14 cellular contexts compared by ENCODE assay signal in the genomic region with DNA sequence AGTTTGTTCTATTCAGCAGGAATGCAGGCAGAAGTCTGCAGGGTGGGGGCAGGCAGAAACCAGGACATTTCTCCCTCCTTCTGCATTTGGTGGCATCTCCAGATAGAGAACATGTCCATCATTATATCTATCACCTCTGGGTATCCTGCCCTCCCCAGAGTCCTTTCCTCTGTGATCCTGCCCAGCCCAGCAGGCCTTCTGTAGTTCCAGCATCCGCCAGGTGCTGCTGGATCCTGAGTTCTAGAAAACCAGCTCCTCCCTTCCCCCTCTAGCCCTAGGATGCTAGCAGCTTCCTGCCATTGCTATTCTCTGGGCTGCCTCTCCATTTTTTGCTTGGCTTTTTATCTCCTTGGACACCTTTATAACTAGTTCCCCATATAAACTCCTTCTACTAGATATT.
A peak's percentile ranks its signal among the peaks of the same experiment; 100 is the strongest.
DNase-seq lines count a peak whose midpoint lies in the region; ATAC-seq and TF ChIP-seq lines count a peak whose summit lies in the region.
"Had no signal": no experiment of that assay in that cellular context is flagged by ENCODE, and none has a peak within 500 bp of the region (broad histone marks: within the 10 kb centered on the region; RNA-seq: fewer than 3 reads in every experiment).

No MANE protein-coding gene starts in this region.

- no peaks in the 10 kb centered on the region for H3K9me3 Mint-ChIP-seq in GM23338
- H3K9me3 Mint-ChIP-seq in WTC11 = no peaks in the 10 kb centered on the region
- H3K9me3 Mint-ChIP-seq: H9 had no signal

- no peaks in the 10 kb centered on the region for H3F3A ChIP-seq in GM23338 (replicated peaks; ENCODE audit: low read depth)

- peak overlapping the region; percentile 36 for H2BK120ac ChIP-seq in trophoblast cell (ENCODE audit: insufficient read depth, low read length, poor library complexity)

- H3K4me3 ChIP-seq in GM23338 = no peak overlapping the region
- no peak overlapping the region for H3K4me3 ChIP-seq in trophoblast cell (ENCODE audit: low read depth, low read length)

- ATAC-seq in GM23338 (peak; percentile 69), WTC11 (peak; percentile 70), HG03095 (IDR thresholded peaks at IDR 0.05; ENCODE audit: unreplicated experiment) (no peak), T-helper 17 cell (no peak)

- no peak overlapping the region for H3K23ac ChIP-seq in trophoblast cell (ENCODE audit: low read length)

- H3K18ac ChIP-seq in trophoblast cell (ENCODE audit: low read length) = no peak overlapping the region

- H3K9ac ChIP-seq in trophoblast cell (ENCODE audit: low read length) = no peak overlapping the region
- H3K9ac ChIP-seq: KMS-11 had no signal

- no peak overlapping the region for H2AFZ ChIP-seq in GM23338
- H2AFZ ChIP-seq in trophoblast cell (ENCODE audit: insufficient read depth, low read length, poor library complexity) = no peak overlapping the region

- POLR2A ChIA-PET in WTC11 (lab: Charles Lee) = no interaction called here

- no peaks in the 10 kb centered on the region for H3K79me2 ChIP-seq in GM23338 (replicated peaks; ENCODE audit: insufficient read depth)
- peaks cover 2% of the 10 kb centered on the region for H3K79me2 ChIP-seq in trophoblast cell (ENCODE audit: control insufficient read depth, insufficient read depth, low read length, poor library complexity)

- H3K4me2 ChIP-seq in GM23338 = no peak overlapping the region
- H3K4me2 ChIP-seq in trophoblast cell (ENCODE audit: low read length) = no peak overlapping the region
- H3K4me2 ChIP-seq: KMS-11 had no signal

- H3K4ac ChIP-seq in trophoblast cell (ENCODE audit: low read depth, low read length) = no peak overlapping the region

- TF ChIP-seq CTCF in GM23338 (conservative IDR thresholded peaks at IDR 0.05; ENCODE audit: low read depth in 2 of 2) = no peak
- TF ChIP-seq CTCF in WTC11 (IDR thresholded peaks at IDR 0.05) = no peak

- DNase-seq in GM23338 (ENCODE audit: low spot score) (peak; percentile 47), NCI-H345 treated with DMSO at 0.1 percent for 48 hours (lab: John Stamatoyannopoulos, UW; ENCODE audit: unreplicated experiment) (peak; percentile 19), WTC11 (ENCODE audit: low spot score) (no peak), trophoblast cell (no peak), T1000 (lab: John Stamatoyannopoulos, UW) (no peak), T-helper 17 cell (no peak)
- DNase-seq: CD4-positive, alpha-beta memory T cell; DMS153; GF-D8; H9 had no signal

- peak overlapping the region; percentile 55 for H2BK12ac ChIP-seq in trophoblast cell (ENCODE audit: low read length)

- H3K27me3 Mint-ChIP-seq in GM23338 (ENCODE audit: insufficient read depth, low read depth, poor library complexity) = peaks cover 2% of the 10 kb centered on the region
- no peaks in the 10 kb centered on the region for H3K27me3 Mint-ChIP-seq in WTC11 (ENCODE audit: low read depth)
- peaks cover 39% of the 10 kb centered on the region for H3K27me3 Mint-ChIP-seq in T-helper 17 cell
- H3K27me3 Mint-ChIP-seq: CD4-positive, alpha-beta memory T cell had no signal

- no CpG with 5 or more reads among the region's 1 CpG for WGBS in trophoblast cell (ENCODE audit: extremely low coverage, insufficient coverage, insufficient read length)

- H3K4me1 ChIP-seq in GM23338 (ENCODE audit: insufficient read depth) = peaks cover 14% of the 10 kb centered on the region
- H3K4me1 ChIP-seq in trophoblast cell (ENCODE audit: control insufficient read depth in 1 of 2, insufficient read depth in 2 of 2, low read length in 2 of 2) = peaks cover 37 to 53% of the 10 kb centered on the region in 2 experiments

- peak overlapping the region; percentile 11 for H4K8ac ChIP-seq in trophoblast cell (ENCODE audit: low read depth, low read length)

- CTCF ChIA-PET in WTC11 (lab: Charles Lee) = interaction anchor here (1.0 to 3.1 kb wide), 7 partner anchors 21 to 291 kb away, joined by 3 to 7 read pairs (median 3); no protein-coding TSS in a partner anchor

- no peaks in the 10 kb centered on the region for H4K20me1 ChIP-seq in GM23338 (replicated peaks; ENCODE audit: insufficient read depth)

- H3K79me1 ChIP-seq in trophoblast cell (ENCODE audit: low read length) = peaks cover 40% of the 10 kb centered on the region

- H3K27me3 ChIP-seq in GM23338 (ENCODE audit: insufficient read depth) (no peaks in the 10 kb centered on the region), trophoblast cell (ENCODE audit: insufficient read depth, low read length) (no peaks in the 10 kb centered on the region)

- H2AK5ac ChIP-seq in trophoblast cell (ENCODE audit: low read length) = no peak overlapping the region

- H3K27ac Mint-ChIP-seq in GM23338 (no peak overlapping the region), WTC11 (no peak overlapping the region), T-helper 17 cell (no peak overlapping the region)
- H3K27ac Mint-ChIP-seq: B cell; CD4-positive, alpha-beta memory T cell; H9 had no signal

- H3K4me3 Mint-ChIP-seq in GM23338 (no peak overlapping the region), WTC11 (no peak overlapping the region), T-helper 17 cell (no peak overlapping the region)
- H3K4me3 Mint-ChIP-seq: B cell; CD4-positive, alpha-beta memory T cell; H9 had no signal

- H4K12ac ChIP-seq in trophoblast cell (ENCODE audit: low read depth, low read length) = no peak overlapping the region

- peak overlapping the region; percentile 7 for H3K14ac ChIP-seq in trophoblast cell (ENCODE audit: low read length)

- no peaks in the 10 kb centered on the region for H3K36me3 ChIP-seq in GM23338 (ENCODE audit: insufficient read depth)
- peaks cover 0 to 3% of the 10 kb centered on the region in 2 experiments for H3K36me3 ChIP-seq in trophoblast cell (ENCODE audit: control insufficient read depth in 1 of 2, insufficient read depth in 2 of 2, low read length in 2 of 2)

- H3K27ac ChIP-seq in GM23338 (ENCODE audit: low read depth) (no peak overlapping the region), trophoblast cell (ENCODE audit: low read depth, low read length) (no peak overlapping the region)
- H3K27ac ChIP-seq: C4-2B, KMS-11 had no signal

- H3K36me3 Mint-ChIP-seq in GM23338 (ENCODE audit: low read depth) (no peaks in the 10 kb centered on the region), WTC11 (no peaks in the 10 kb centered on the region), T-helper 17 cell (ENCODE audit: low read depth) (no peaks in the 10 kb centered on the region)
- H3K36me3 Mint-ChIP-seq: CD4-positive, alpha-beta memory T cell had no signal

- 0 out of 2 replicates have a peak, but pooled peaks cover 4% of the 10 kb centered on the region for H3K9me2 ChIP-seq in GM23338 (ENCODE audit: insufficient read depth)

- peak overlapping the region; percentile 57 for H4K91ac ChIP-seq in trophoblast cell (ENCODE audit: low read depth, low read length)

- H2BK5ac ChIP-seq in trophoblast cell (ENCODE audit: low read depth, low read length, poor library complexity) = peak overlapping the region; percentile 22

- H3K9me3 ChIP-seq in trophoblast cell (ENCODE audit: insufficient read depth, low read depth, low read length) (no peaks in the 10 kb centered on the region), T-helper 17 cell (ENCODE audit: control insufficient read depth, low read length, poor library complexity, severe bottlenecking) (no peaks in the 10 kb centered on the region)

- peaks cover 22% of the 10 kb centered on the region for H3K4me1 Mint-ChIP-seq in GM23338
- peaks cover 21% of the 10 kb centered on the region for H3K4me1 Mint-ChIP-seq in WTC11
- H3K4me1 Mint-ChIP-seq in T-helper 17 cell = no peaks in the 10 kb centered on the region
- H3K4me1 Mint-ChIP-seq: B cell; CD4-positive, alpha-beta memory T cell had no signal

TF ChIP-seq in GM23338, 12 proteins besides CTCF, POLR2A, EP300 and RAD21 (continues in another document):
- TF ChIP-seq, protein P1, sequence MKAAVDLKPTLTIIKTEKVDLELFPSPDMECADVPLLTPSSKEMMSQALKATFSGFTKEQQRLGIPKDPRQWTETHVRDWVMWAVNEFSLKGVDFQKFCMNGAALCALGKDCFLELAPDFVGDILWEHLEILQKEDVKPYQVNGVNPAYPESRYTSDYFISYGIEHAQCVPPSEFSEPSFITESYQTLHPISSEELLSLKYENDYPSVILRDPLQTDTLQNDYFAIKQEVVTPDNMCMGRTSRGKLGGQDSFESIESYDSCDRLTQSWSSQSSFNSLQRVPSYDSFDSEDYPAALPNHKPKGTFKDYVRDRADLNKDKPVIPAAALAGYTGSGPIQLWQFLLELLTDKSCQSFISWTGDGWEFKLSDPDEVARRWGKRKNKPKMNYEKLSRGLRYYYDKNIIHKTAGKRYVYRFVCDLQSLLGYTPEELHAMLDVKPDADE (IDR thresholded peaks at IDR 0.05) = no peak
- TF ChIP-seq POLR2AphosphoS5 (IDR thresholded peaks at IDR 0.05; ENCODE audit: low read depth) = no peak
- TF ChIP-seq JUNB (IDR thresholded peaks at IDR 0.05; ENCODE audit: unreplicated experiment) = no peak

TF ChIP-seq in WTC11, 78 proteins besides CTCF, POLR2A, EP300 and RAD21 (continues in another document):
- TF ChIP-seq, protein P2, sequence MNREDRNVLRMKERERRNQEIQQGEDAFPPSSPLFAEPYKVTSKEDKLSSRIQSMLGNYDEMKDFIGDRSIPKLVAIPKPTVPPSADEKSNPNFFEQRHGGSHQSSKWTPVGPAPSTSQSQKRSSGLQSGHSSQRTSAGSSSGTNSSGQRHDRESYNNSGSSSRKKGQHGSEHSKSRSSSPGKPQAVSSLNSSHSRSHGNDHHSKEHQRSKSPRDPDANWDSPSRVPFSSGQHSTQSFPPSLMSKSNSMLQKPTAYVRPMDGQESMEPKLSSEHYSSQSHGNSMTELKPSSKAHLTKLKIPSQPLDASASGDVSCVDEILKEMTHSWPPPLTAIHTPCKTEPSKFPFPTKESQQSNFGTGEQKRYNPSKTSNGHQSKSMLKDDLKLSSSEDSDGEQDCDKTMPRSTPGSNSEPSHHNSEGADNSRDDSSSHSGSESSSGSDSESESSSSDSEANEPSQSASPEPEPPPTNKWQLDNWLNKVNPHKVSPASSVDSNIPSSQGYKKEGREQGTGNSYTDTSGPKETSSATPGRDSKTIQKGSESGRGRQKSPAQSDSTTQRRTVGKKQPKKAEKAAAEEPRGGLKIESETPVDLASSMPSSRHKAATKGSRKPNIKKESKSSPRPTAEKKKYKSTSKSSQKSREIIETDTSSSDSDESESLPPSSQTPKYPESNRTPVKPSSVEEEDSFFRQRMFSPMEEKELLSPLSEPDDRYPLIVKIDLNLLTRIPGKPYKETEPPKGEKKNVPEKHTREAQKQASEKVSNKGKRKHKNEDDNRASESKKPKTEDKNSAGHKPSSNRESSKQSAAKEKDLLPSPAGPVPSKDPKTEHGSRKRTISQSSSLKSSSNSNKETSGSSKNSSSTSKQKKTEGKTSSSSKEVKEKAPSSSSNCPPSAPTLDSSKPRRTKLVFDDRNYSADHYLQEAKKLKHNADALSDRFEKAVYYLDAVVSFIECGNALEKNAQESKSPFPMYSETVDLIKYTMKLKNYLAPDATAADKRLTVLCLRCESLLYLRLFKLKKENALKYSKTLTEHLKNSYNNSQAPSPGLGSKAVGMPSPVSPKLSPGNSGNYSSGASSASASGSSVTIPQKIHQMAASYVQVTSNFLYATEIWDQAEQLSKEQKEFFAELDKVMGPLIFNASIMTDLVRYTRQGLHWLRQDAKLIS (CRISPR knock-in tag; IDR thresholded peaks at IDR 0.05; ENCODE audit: borderline replicate concordance) = no peak
- no peak for TF ChIP-seq ESRRA (CRISPR knock-in tag; IDR thresholded peaks at IDR 0.05; ENCODE audit: borderline replicate concordance)
- no peak for TF ChIP-seq JAZF1 (CRISPR knock-in tag; IDR thresholded peaks at IDR 0.05)

Comparison
In these comparisons a context has a peak if more than half of its experiments do, and no peak if none do; other contexts are left out.
1. ATAC-seq: peak in GM23338 (single experiment) and WTC11 (single experiment); none in HG03095 (single experiment) and T-helper 17 cell (single experiment).
2. DNase-seq: peak in GM23338 (single experiment) and NCI-H345 treated with DMSO at 0.1 percent for 48 hours (single experiment); none in WTC11 (single experiment), trophoblast cell (0 of 2), T1000 (single experiment) and T-helper 17 cell (0 of 3).